1 cellular context compared by ENCODE assay signal in the genomic region with DNA sequence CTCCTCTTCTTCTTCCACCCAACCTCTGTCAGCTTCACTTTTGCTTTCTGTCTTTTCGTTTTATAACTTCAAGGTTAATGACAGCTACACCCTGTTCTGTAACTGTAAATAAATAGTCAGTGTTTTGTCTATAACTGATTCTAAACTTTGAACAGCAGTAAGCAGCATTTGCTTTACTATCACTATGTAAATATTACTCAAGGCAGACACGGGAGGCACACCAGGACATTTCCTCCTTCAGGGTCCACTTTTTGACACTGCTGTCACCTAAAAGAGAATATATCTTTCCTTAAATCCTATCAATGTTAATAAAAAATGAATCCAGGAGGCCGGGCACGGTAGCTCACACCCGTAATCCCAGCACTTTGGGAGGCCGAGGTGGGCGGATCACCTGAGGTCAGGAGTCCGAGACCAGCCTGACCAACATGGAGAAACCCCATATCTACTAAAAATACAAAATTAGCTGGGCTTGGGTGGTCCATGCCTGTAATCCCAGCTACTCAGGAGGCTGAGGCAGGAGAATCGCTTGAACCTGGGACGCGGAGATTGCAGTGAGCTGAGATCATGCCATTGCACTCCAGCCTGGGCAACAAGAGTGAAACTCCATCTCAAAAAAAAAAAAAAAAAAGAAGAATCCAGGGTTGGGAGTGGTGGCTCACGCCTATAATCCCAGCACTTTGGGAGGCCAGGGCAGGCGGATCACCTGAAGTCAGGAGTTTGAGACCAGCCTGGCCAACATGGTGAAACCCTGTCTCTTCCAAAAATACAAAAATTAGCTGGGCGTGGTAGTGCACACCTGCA.
TF ChIP-seq lines count a peak whose summit lies in the region.
"Not testable (repeated sequence)": the region's sequence is repeated elsewhere in the genome, so short reads cannot be mapped to it uniquely, and the experiment has no call there.

No MANE protein-coding gene starts in this region.

TF ChIP-seq in HepG2, 621 proteins besides CTCF, POLR2A, EP300 and RAD21 (continued from another document and continues in another):
- 0 out of 2 replicates have a peak, but pooled peaks have one; percentile 38 for TF ChIP-seq ZHX1 (CRISPR knock-in tag; IDR thresholded peaks at IDR 0.05; ENCODE audit: low read depth)
- TF ChIP-seq KDM2A (CRISPR knock-in tag; IDR thresholded peaks at IDR 0.05; ENCODE audit: borderline replicate concordance, low read depth), result 0 out of 2 replicates have a peak, but pooled peaks have one; percentile 52
- peak; percentile 53; the same call in 1 of the 2 replicates for TF ChIP-seq ADNP (CRISPR knock-in tag; IDR thresholded peaks at IDR 0.05)
- 0 out of 2 replicates have a peak, but pooled peaks have one; percentile 46 for TF ChIP-seq STAT6 (CRISPR knock-in tag; IDR thresholded peaks at IDR 0.05; ENCODE audit: borderline replicate concordance)
- TF ChIP-seq, protein P1, sequence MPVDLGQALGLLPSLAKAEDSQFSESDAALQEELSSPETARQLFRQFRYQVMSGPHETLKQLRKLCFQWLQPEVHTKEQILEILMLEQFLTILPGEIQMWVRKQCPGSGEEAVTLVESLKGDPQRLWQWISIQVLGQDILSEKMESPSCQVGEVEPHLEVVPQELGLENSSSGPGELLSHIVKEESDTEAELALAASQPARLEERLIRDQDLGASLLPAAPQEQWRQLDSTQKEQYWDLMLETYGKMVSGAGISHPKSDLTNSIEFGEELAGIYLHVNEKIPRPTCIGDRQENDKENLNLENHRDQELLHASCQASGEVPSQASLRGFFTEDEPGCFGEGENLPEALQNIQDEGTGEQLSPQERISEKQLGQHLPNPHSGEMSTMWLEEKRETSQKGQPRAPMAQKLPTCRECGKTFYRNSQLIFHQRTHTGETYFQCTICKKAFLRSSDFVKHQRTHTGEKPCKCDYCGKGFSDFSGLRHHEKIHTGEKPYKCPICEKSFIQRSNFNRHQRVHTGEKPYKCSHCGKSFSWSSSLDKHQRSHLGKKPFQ (CRISPR knock-in tag; IDR thresholded peaks at IDR 0.05; ENCODE audit: insufficient replicate concordance), result peak; percentile 50
- peak; percentile 89 for TF ChIP-seq FOXP1 (IDR thresholded peaks at IDR 0.05)
- peak; percentile 97 for TF ChIP-seq FOXP1 (CRISPR knock-in tag; IDR thresholded peaks at IDR 0.05)
- TF ChIP-seq, protein P2, sequence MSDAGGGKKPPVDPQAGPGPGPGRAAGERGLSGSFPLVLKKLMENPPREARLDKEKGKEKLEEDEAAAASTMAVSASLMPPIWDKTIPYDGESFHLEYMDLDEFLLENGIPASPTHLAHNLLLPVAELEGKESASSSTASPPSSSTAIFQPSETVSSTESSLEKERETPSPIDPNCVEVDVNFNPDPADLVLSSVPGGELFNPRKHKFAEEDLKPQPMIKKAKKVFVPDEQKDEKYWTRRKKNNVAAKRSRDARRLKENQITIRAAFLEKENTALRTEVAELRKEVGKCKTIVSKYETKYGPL (CRISPR knock-in tag; IDR thresholded peaks at IDR 0.05), result 0 out of 2 replicates have a peak, but pooled peaks have one; percentile 32
- TF ChIP-seq GATAD2A (CRISPR knock-in tag; IDR thresholded peaks at IDR 0.05), result peak; percentile 97
- TF ChIP-seq CREB1 (IDR thresholded peaks at IDR 0.05), result not testable (repeated sequence)
- TF ChIP-seq CREB1 (CRISPR knock-in tag; IDR thresholded peaks at IDR 0.05), result peak; percentile 78
- peak; percentile 42; the same call in 1 of the 2 replicates for TF ChIP-seq ZNF350 (CRISPR knock-in tag; IDR thresholded peaks at IDR 0.05; ENCODE audit: borderline replicate concordance, low read depth)
- peak; percentile 74 for TF ChIP-seq RXRA (CRISPR knock-in tag; IDR thresholded peaks at IDR 0.05)
- TF ChIP-seq ZBTB38 (CRISPR knock-in tag; IDR thresholded peaks at IDR 0.05), result peak; percentile 34; the same call in 1 of the 2 replicates
- TF ChIP-seq, protein P3, sequence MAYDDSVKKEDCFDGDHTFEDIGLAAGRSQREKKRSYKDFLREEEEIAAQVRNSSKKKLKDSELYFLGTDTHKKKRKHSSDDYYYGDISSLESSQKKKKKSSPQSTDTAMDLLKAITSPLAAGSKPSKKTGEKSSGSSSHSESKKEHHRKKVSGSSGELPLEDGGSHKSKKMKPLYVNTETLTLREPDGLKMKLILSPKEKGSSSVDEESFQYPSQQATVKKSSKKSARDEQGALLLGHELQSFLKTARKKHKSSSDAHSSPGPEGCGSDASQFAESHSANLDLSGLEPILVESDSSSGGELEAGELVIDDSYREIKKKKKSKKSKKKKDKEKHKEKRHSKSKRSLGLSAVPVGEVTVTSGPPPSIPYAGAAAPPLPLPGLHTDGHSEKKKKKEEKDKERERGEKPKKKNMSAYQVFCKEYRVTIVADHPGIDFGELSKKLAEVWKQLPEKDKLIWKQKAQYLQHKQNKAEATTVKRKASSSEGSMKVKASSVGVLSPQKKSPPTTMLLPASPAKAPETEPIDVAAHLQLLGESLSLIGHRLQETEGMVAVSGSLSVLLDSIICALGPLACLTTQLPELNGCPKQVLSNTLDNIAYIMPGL (CRISPR knock-in tag; IDR thresholded peaks at IDR 0.05; ENCODE audit: borderline replicate concordance in 1 of 2, low read depth in 1 of 2), result peak; percentile 11 to 43; a peak in 2 of 4 replicates
- peak; percentile 70; the same call in 1 of the 2 replicates for TF ChIP-seq RCOR2 (CRISPR knock-in tag; IDR thresholded peaks at IDR 0.05)
- TF ChIP-seq, protein P4, sequence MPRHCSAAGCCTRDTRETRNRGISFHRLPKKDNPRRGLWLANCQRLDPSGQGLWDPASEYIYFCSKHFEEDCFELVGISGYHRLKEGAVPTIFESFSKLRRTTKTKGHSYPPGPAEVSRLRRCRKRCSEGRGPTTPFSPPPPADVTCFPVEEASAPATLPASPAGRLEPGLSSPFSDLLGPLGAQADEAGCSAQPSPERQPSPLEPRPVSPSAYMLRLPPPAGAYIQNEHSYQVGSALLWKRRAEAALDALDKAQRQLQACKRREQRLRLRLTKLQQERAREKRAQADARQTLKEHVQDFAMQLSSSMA (CRISPR knock-in tag; IDR thresholded peaks at IDR 0.05), result peak; percentile 73; the same call in 1 of the 2 replicates
- peak; percentile 90 for TF ChIP-seq SMARCC2 (IDR thresholded peaks at IDR 0.05)
- peak; percentile 46; the same call in 1 of the 2 replicates for TF ChIP-seq HOXA5 (CRISPR knock-in tag; IDR thresholded peaks at IDR 0.05)
- TF ChIP-seq ZNF775 (CRISPR knock-in tag; IDR thresholded peaks at IDR 0.05; ENCODE audit: borderline replicate concordance), result 0 out of 2 replicates have a peak, but pooled peaks have one; percentile 42
- 0 out of 2 replicates have a peak, but pooled peaks have one; percentile 48 for TF ChIP-seq HBP1 (CRISPR knock-in tag; IDR thresholded peaks at IDR 0.05; ENCODE audit: low read depth)
- TF ChIP-seq FOXO1 (CRISPR knock-in tag; IDR thresholded peaks at IDR 0.05), result peak; percentile 90; the same call in 1 of the 2 replicates
- TF ChIP-seq, protein P5, sequence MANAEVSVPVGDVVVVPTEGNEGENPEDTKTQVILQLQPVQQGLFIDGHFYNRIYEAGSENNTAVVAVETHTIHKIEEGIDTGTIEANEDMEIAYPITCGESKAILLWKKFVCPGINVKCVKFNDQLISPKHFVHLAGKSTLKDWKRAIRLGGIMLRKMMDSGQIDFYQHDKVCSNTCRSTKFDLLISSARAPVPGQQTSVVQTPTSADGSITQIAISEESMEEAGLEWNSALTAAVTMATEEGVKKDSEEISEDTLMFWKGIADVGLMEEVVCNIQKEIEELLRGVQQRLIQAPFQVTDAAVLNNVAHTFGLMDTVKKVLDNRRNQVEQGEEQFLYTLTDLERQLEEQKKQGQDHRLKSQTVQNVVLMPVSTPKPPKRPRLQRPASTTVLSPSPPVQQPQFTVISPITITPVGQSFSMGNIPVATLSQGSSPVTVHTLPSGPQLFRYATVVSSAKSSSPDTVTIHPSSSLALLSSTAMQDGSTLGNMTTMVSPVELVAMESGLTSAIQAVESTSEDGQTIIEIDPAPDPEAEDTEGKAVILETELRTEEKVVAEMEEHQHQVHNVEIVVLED (CRISPR knock-in tag; IDR thresholded peaks at IDR 0.05; ENCODE audit: borderline replicate concordance), result peak; percentile 54; the same call in 1 of the 2 replicates
- peak; percentile 34; the same call in 1 of the 2 replicates for TF ChIP-seq ZMYM3 (CRISPR knock-in tag; IDR thresholded peaks at IDR 0.05)
- TF ChIP-seq SMC3 (IDR thresholded peaks at IDR 0.05; ENCODE audit: low read length), result 0 out of 2 replicates have a peak, but pooled peaks have one; percentile 12
- TF ChIP-seq, protein P6, sequence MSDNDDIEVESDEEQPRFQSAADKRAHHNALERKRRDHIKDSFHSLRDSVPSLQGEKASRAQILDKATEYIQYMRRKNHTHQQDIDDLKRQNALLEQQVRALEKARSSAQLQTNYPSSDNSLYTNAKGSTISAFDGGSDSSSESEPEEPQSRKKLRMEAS (IDR thresholded peaks at IDR 0.05), result peak; percentile 51; the same call in 1 of the 2 replicates
- 0 out of 2 replicates have a peak, but pooled peaks have one; percentile 13 for TF ChIP-seq ZNF652 (CRISPR knock-in tag; IDR thresholded peaks at IDR 0.05; ENCODE audit: borderline replicate concordance, low read depth)
- TF ChIP-seq ZNF335 (CRISPR knock-in tag; IDR thresholded peaks at IDR 0.05), result peak; percentile 73; the same call in 1 of the 2 replicates
- 0 out of 2 replicates have a peak, but pooled peaks have one; percentile 48 for TF ChIP-seq NAIF1 (CRISPR knock-in tag; IDR thresholded peaks at IDR 0.05; ENCODE audit: borderline replicate concordance)
- TF ChIP-seq HDAC2 (CRISPR knock-in tag; IDR thresholded peaks at IDR 0.05), result peak; percentile 89
- TF ChIP-seq NR2F6 (IDR thresholded peaks at IDR 0.05), result peak; percentile 73
- peak; percentile 83 for TF ChIP-seq NR2F6 (CRISPR knock-in tag; IDR thresholded peaks at IDR 0.05)
- peak; percentile 41; the same call in 1 of the 2 replicates for TF ChIP-seq SMYD3 (CRISPR knock-in tag; IDR thresholded peaks at IDR 0.05)
- TF ChIP-seq KDM3A (CRISPR knock-in tag; IDR thresholded peaks at IDR 0.05; ENCODE audit: low read depth), result peak; percentile 17; the same call in 1 of the 2 replicates
- TF ChIP-seq ZNF704 (CRISPR knock-in tag; IDR thresholded peaks at IDR 0.05; ENCODE audit: borderline replicate concordance), result 0 out of 2 replicates have a peak, but pooled peaks have one; percentile 42
- TF ChIP-seq, protein P7, sequence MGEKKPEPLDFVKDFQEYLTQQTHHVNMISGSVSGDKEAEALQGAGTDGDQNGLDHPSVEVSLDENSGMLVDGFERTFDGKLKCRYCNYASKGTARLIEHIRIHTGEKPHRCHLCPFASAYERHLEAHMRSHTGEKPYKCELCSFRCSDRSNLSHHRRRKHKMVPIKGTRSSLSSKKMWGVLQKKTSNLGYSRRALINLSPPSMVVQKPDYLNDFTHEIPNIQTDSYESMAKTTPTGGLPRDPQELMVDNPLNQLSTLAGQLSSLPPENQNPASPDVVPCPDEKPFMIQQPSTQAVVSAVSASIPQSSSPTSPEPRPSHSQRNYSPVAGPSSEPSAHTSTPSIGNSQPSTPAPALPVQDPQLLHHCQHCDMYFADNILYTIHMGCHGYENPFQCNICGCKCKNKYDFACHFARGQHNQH (CRISPR knock-in tag; IDR thresholded peaks at IDR 0.05), result peak; percentile 89
- TF ChIP-seq ZNF792 (CRISPR knock-in tag; IDR thresholded peaks at IDR 0.05), result peak; percentile 49; the same call in 1 of the 2 replicates
- peak; percentile 90; the same call in 1 of the 2 replicates for TF ChIP-seq ZKSCAN8 (CRISPR knock-in tag; IDR thresholded peaks at IDR 0.05; ENCODE audit: borderline replicate concordance)
- TF ChIP-seq RBFOX2 (IDR thresholded peaks at IDR 0.05; ENCODE audit: low read depth, low read length), result peak; percentile 54; the same call in 1 of the 2 replicates
